ENCODE assay signal across 25 cellular contexts in genomic region chr3:171986208-171986607, GRCh38. TPM values are rescaled to one million over a fixed set of nuclear protein-coding genes. Genes with fewer than 3 reads are reported as not detected.
A peak's percentile ranks its signal among the peaks of the same experiment; 100 is the strongest.
DNase-seq lines count a peak whose midpoint lies in the region; ATAC-seq and TF ChIP-seq lines count a peak whose summit lies in the region.
"Had no signal": no experiment of that assay in that cellular context is flagged by ENCODE, and none has a peak within 500 bp of the region (broad histone marks: within the 10 kb centered on the region; RNA-seq: fewer than 3 reads in every experiment).

No MANE protein-coding gene starts in this region.

- H3K27me3 ChIP-seq in GM23248 (replicated peaks; ENCODE audit: insufficient read depth), result no peaks in the 10 kb centered on the region
- H3K27me3 ChIP-seq in neutrophil, result no peaks in the 10 kb centered on the region
- no peaks in the 10 kb centered on the region for H3K27me3 ChIP-seq in MG63
- H3K27me3 ChIP-seq: breast epithelium, SJSA1, stomach, upper lobe of left lung had no signal

- peaks cover 19% of the 10 kb centered on the region for H3K4me1 ChIP-seq in GM23248 (ENCODE audit: insufficient read depth)
- H3K4me1 ChIP-seq in neutrophil (ENCODE audit: control insufficient read depth in 1 of 2, insufficient read depth in 1 of 2, low read depth in 1 of 2, low read length in 1 of 2), result peaks cover 61 to 65% of the 10 kb centered on the region in 2 experiments
- H3K4me1 ChIP-seq: breast epithelium had no signal

- no peaks in the 10 kb centered on the region for H3K36me3 ChIP-seq in GM23248 (ENCODE audit: low read depth)
- H3K36me3 ChIP-seq in neutrophil, result no peaks in the 10 kb centered on the region
- no peaks in the 10 kb centered on the region for H3K36me3 ChIP-seq in MG63
- H3K36me3 ChIP-seq: SJSA1, stomach, upper lobe of left lung had no signal

- 93% methylated on average over 3 of the region's 3 CpGs for WGBS in GM23248 (ENCODE audit: low coverage in 1 of 2, low lambda C conversion rate in 2 of 2, missing lambda C conversion rate in 2 of 2), 2 experiments

- peaks cover 7% of the 10 kb centered on the region; the same call in 1 of the 2 replicates for H3F3A ChIP-seq in GM23248 (ENCODE audit: insufficient read depth)

- H3K9me2 ChIP-seq in GM23248 (ENCODE audit: insufficient read depth), result no peaks in the 10 kb centered on the region

- H3K4me3 ChIP-seq in GM23248, result no peak overlapping the region
- H3K4me3 ChIP-seq in NB4 (ENCODE audit: low read depth, low read length), result no peak overlapping the region
- H3K4me3 ChIP-seq in neutrophil (ENCODE audit: low read depth in 1 of 2, low read length in 1 of 2), result peak overlapping the region; percentile 29 to 57
- H3K4me3 ChIP-seq in MG63, result no peak overlapping the region
- H3K4me3 ChIP-seq: breast epithelium, coronary artery, SJSA1, stomach, upper lobe of left lung had no signal

- no peak for DNase-seq in GM23248
- peak; percentile 92 for DNase-seq in NB4 (ENCODE audit: low read depth)
- DNase-seq in SKM-1 treated with dmso at 0.1 percent for 144 hours (lab: John Stamatoyannopoulos, UW; ENCODE audit: unreplicated experiment), result peak; percentile 89
- no peak for DNase-seq in MG63
- no peak for DNase-seq in SHP77 treated with DMSO at 0.1 percent for 48 hours (lab: John Stamatoyannopoulos, UW)
- DNase-seq: activated CD4-positive, CD25-positive, alpha-beta regulatory T cell treated with anti-CD3 and anti-CD28 coated beads, Interleukin-2, amount 50 U/mL, for 72 hours; activated CD8-positive, alpha-beta T cell treated with anti-CD3 and anti-CD28 coated beads, Interleukin-2, amount 10 ng/mL, durations not matched to agents 7 days and 5 days; activated naive CD4-positive, alpha-beta T cell; activated T-cell treated with anti-CD3 and anti-CD28 coated beads, Interleukin-2, amount 50 U/mL, for 1 hour; DMS79 treated with DMSO at 0.1 percent for 48 hours; endodermal cell; left cardiac atrium; NCI-H1930; NCI-H446 treated with DMSO at 0.1 percent for 48 hours; stimulated activated CD4-positive, alpha-beta T cell treated with anti-CD3 and anti-CD28 coated beads, Interleukin-4, amount 100 ng/mL, for 4 hours; stomach; T-helper 9 cell had no signal

- TF ChIP-seq POLR2A in NB4 (IDR thresholded peaks at IDR 0.05; ENCODE audit: extremely low read depth, insufficient read length), result no peak

- no peaks in the 10 kb centered on the region for H3K9me3 ChIP-seq in GM23248 (ENCODE audit: low read depth)
- no peaks in the 10 kb centered on the region for H3K9me3 ChIP-seq in neutrophil
- no peaks in the 10 kb centered on the region for H3K9me3 ChIP-seq in MG63
- H3K9me3 ChIP-seq: breast epithelium, SJSA1, stomach, upper lobe of left lung had no signal

- no peak for ATAC-seq in HG03354 (IDR thresholded peaks at IDR 0.05; ENCODE audit: poor library complexity, severe bottlenecking, unreplicated experiment)
- no peak for ATAC-seq in GM21619 (IDR thresholded peaks at IDR 0.05; ENCODE audit: unreplicated experiment)
- ATAC-seq: activated CD8-positive, alpha-beta T cell treated with anti-CD3 and anti-CD28 coated beads, Interleukin-2, amount 10 ng/mL, durations not matched to agents 7 days and 5 days; HCT116; left cardiac atrium had no signal

- H3K9ac ChIP-seq in GM23248, result no peak overlapping the region; the same call in 1 of the 2 replicates

- no peaks in the 10 kb centered on the region for H4K20me1 ChIP-seq in GM23248 (ENCODE audit: insufficient read depth)

- H3K27ac ChIP-seq in GM23248 (no peak overlapping the region), neutrophil (peak overlapping the region; percentile 86)
- H3K27ac ChIP-seq: breast epithelium, coronary artery, SJSA1 had no signal

- no peaks in the 10 kb centered on the region for H3K79me2 ChIP-seq in GM23248 (ENCODE audit: insufficient read depth)

- TF ChIP-seq CTCF in NB4 (IDR thresholded peaks at IDR 0.05; ENCODE audit: low read depth, low read length) (no peak), neutrophil (IDR thresholded peaks at IDR 0.05) (no peak)

- in situ Hi-C loops in GM23248 (cut with MboI), result no loop called here

- H2AFZ ChIP-seq in GM23248, result peak overlapping the region; percentile 41; the same call in 1 of the 2 replicates

- H3K4me2 ChIP-seq in GM23248 (ENCODE audit: unreplicated experiment), result no peak overlapping the region

RNA-seq across cellular contexts. Expression of gene FNDC3B, which starts 53.2 kb away (rescaled TPM):
- 123 and 128 TPM in 2 replicates for total RNA-seq in GM23248 (2014; rRNA removed; shearing (Covaris generic))
- polyA plus RNA-seq in GM23248 (2016; fragmentation: Nextera tagmentation; extraction: Ambion mirVana), result 85.5 and 95.7 TPM in 2 replicates
- total RNA-seq in MG63 (2014; rRNA removed; shearing (Covaris generic); ENCODE audit: low replicate concordance), result 44.8 and 53.7 TPM in 2 replicates

Comparison
In these comparisons a context has a peak if more than half of its experiments do, and no peak if none do; other contexts are left out.
1. DNase-seq: peak in NB4 (single experiment) and SKM-1 treated with dmso at 0.1 percent for 144 hours (single experiment); none in GM23248 (single experiment), MG63 (single experiment) and SHP77 treated with DMSO at 0.1 percent for 48 hours (single experiment).
2. H3K4me3 ChIP-seq: peak in neutrophil (2 of 2); none in GM23248 (single experiment), NB4 (single experiment) and MG63 (single experiment).